10 cellular contexts compared by ENCODE assay signal in genomic region chr5:72597456-72597948, GRCh38.
A peak's percentile ranks its signal among the peaks of the same experiment; 100 is the strongest.
DNase-seq lines count a peak whose midpoint lies in the region; ATAC-seq, FAIRE-seq and TF ChIP-seq lines count a peak whose summit lies in the region.
"Had no signal": no experiment of that assay in that cellular context is flagged by ENCODE, and none has a peak within 500 bp of the region (broad histone marks: within the 10 kb centered on the region; RNA-seq: fewer than 3 reads in every experiment).

No MANE protein-coding gene starts in this region.

- TF ChIP-seq CTCF in tibial nerve (IDR thresholded peaks at IDR 0.05): no peak
- no peak for TF ChIP-seq CTCF in CD4-positive, alpha-beta T cell (IDR thresholded peaks at IDR 0.05)

- POLR2A ChIA-PET in CD4-positive, alpha-beta T cell (lab: Charles Lee): no interaction called here

- intact Hi-C loops in CD4-positive, alpha-beta T cell (cut with DNase I, micrococcal nuclease): no loop called here

- ATAC-seq in CD4-positive, alpha-beta T cell (ENCODE audit: poor library complexity): no peak
- no peak for ATAC-seq in HG02588 (IDR thresholded peaks at IDR 0.05; ENCODE audit: unreplicated experiment)
- ATAC-seq in stimulated activated naive CD8-positive, alpha-beta T cell treated with anti-CD3 and anti-CD28 coated beads, Interleukin-15, Interleukin-2, amounts not matched to agents 100 U/mL and 50 U/mL, for 24 hours: no peak

- H3K36me3 ChIP-seq in thymus (ENCODE audit: control insufficient read depth, insufficient read depth): no peaks in the 10 kb centered on the region
- no peaks in the 10 kb centered on the region for H3K36me3 ChIP-seq in tibial nerve

- TF ChIP-seq POLR2A in tibial nerve (IDR thresholded peaks at IDR 0.05): no peak

- DNase-seq in HTR-8/SVneo (ENCODE audit: insufficient read length, low spot score): peak; percentile 67
- DNase-seq in astrocyte of the hippocampus (ENCODE audit: low read depth, low spot score): peak; percentile 83
- peak; percentile 53 for DNase-seq in iPS-NIHi7 (ENCODE audit: extremely low spot score)
- no peak for DNase-seq in tibial nerve (ENCODE audit: low spot score in 2 of 2)
- DNase-seq in CD4-positive, alpha-beta T cell: no peak
- DNase-seq in stimulated activated naive CD8-positive, alpha-beta T cell treated with anti-CD3 and anti-CD28 coated beads, Interleukin-15, Interleukin-2, amounts not matched to agents 100 U/mL and 50 U/mL, for 24 hours: no peak

- no peaks in the 10 kb centered on the region for H3K4me1 ChIP-seq in thymus (ENCODE audit: control insufficient read depth, insufficient read depth, low read length)
- peaks cover 0 to 23% (median 6%) of the 10 kb centered on the region in 4 donors for H3K4me1 ChIP-seq in tibial nerve

- H3K4me3 ChIP-seq in thymus (ENCODE audit: low read length) (no peak overlapping the region), tibial nerve (no peak overlapping the region)

- FAIRE-seq in HTR-8/SVneo (lab: Jason Lieb, UNC): peak; percentile 9
- FAIRE-seq: endometrium had no signal

- H3K27ac ChIP-seq in thymus (ENCODE audit: low read depth) (peak overlapping the region; percentile 9), tibial nerve (peak overlapping the region in 2 of 4 donors; percentile 53 to 68)
- no peak overlapping the region for H3K27ac ChIP-seq in CD4-positive, alpha-beta T cell (ENCODE audit: low read depth, low read length)
- H3K27ac ChIP-seq: KMS-11 had no signal

- H3K27me3 Mint-ChIP-seq in CD4-positive, alpha-beta T cell: peaks cover 5% of the 10 kb centered on the region

- no peaks in the 10 kb centered on the region for H3K4me1 Mint-ChIP-seq in CD4-positive, alpha-beta T cell (ENCODE audit: low read depth)

- no peaks in the 10 kb centered on the region for H3K9me3 Mint-ChIP-seq in CD4-positive, alpha-beta T cell

- no peaks in the 10 kb centered on the region for H3K9me3 ChIP-seq in thymus (ENCODE audit: control insufficient read depth)
- peaks cover 0 to 11% (median 0%) of the 10 kb centered on the region in 4 donors for H3K9me3 ChIP-seq in tibial nerve
- no peaks in the 10 kb centered on the region for H3K9me3 ChIP-seq in CD4-positive, alpha-beta T cell (ENCODE audit: control insufficient read depth, low read length)

- TF ChIP-seq EP300 in tibial nerve (IDR thresholded peaks at IDR 0.05): no peak

- no peak overlapping the region for H3K27ac Mint-ChIP-seq in CD4-positive, alpha-beta T cell

- WGBS in thymus: 86% methylated on average over 5 of the region's 5 CpGs
- 44 to 53% methylated on average over 5 of the region's 5 CpGs for WGBS in tibial nerve, 2 donors

- CTCF ChIA-PET in CD4-positive, alpha-beta T cell (lab: Charles Lee): no interaction called here

- H3K4me3 Mint-ChIP-seq in CD4-positive, alpha-beta T cell: no peak overlapping the region

- no peaks in the 10 kb centered on the region for H3K27me3 ChIP-seq in thymus (ENCODE audit: control insufficient read depth, insufficient read depth)
- H3K27me3 ChIP-seq in tibial nerve: no peaks in the 10 kb centered on the region
- no peaks in the 10 kb centered on the region for H3K27me3 ChIP-seq in CD4-positive, alpha-beta T cell (ENCODE audit: control insufficient read depth, insufficient read depth, low read length)

- no peaks in the 10 kb centered on the region for H3K36me3 Mint-ChIP-seq in CD4-positive, alpha-beta T cell (ENCODE audit: low read depth)

Comparison
In these comparisons a context has a peak if more than half of its experiments do, and no peak if none do; other contexts are left out.
1. DNase-seq: peak in HTR-8/SVneo (single experiment), astrocyte of the hippocampus (single experiment) and iPS-NIHi7 (single experiment); none in tibial nerve (0 of 2), CD4-positive, alpha-beta T cell (0 of 10) and stimulated activated naive CD8-positive, alpha-beta T cell treated with anti-CD3 and anti-CD28 coated beads, Interleukin-15, Interleukin-2, amounts not matched to agents 100 U/mL and 50 U/mL, for 24 hours (single experiment).